1 cellular context compared by ENCODE assay signal in the genomic region with DNA sequence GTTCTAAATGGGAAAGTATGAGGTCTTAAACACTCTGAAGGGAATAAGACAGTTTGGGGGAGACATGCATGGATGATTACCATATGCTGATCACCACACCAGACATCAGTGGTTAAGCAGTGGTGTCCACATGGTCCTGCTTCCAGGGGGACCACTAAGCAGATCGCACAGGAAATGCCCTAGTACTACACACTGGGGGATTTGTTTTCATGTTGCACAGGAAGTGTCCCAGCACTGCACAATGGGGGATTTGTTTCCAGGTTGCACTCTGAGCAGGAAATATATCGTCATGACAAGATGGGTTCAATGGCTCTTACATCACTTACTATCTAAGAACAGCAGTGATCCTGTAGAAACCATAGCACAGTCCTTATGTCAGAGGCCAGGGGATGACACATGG.
TF ChIP-seq lines count a peak whose summit lies in the region.

No MANE protein-coding gene starts in this region.

TF ChIP-seq in WTC11, 78 proteins besides CTCF, POLR2A, EP300 and RAD21 (continued from another document):
- TF ChIP-seq, protein P1, sequence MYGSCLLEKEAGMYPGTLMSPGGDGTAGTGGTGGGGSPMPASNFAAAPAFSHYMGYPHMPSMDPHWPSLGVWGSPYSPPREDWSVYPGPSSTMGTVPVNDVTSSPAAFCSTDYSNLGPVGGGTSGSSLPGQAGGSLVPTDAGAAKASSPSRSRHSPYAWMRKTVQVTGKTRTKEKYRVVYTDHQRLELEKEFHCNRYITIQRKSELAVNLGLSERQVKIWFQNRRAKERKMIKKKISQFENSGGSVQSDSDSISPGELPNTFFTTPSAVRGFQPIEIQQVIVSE (CRISPR knock-in tag; IDR thresholded peaks at IDR 0.05; ENCODE audit: borderline replicate concordance) = no peak
- TF ChIP-seq, protein P2, sequence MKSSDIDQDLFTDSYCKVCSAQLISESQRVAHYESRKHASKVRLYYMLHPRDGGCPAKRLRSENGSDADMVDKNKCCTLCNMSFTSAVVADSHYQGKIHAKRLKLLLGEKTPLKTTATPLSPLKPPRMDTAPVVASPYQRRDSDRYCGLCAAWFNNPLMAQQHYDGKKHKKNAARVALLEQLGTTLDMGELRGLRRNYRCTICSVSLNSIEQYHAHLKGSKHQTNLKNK (CRISPR knock-in tag; IDR thresholded peaks at IDR 0.05) = no peak
- TF ChIP-seq ZNF232 (CRISPR knock-in tag; IDR thresholded peaks at IDR 0.05) = no peak
- no peak for TF ChIP-seq HMGXB4 (CRISPR knock-in tag; IDR thresholded peaks at IDR 0.05)
